ENCODE assay signal across 1 cellular context in the genomic region with DNA sequence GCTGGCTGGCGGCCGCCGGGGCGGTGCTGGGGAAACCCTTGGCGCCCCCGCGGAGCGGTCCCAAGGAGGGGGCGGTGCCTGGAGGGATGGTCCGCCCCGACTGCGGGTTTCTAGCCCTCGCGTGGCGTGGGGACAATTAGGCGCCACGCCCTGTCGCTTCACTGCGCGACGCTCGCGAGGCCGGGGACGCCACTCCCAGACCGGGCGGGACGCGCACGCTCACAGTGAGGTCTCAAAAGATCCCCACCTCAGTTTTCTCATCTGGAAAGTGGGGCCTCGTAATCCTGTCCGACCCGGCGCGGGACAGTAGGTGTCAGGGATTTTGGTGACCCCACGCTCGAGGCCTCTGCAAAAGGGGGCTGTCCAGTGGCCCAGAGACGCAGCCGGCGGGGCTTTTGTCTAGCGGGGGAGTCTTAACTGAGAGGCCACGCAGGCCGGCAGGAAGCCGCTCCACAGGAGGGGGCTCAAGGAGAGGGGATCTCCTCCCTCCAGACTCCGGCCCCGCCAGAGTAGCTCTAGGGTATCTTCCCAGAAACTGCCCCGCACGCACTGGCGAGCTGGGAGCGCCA.
TF ChIP-seq lines count a peak whose summit lies in the region.

No MANE protein-coding gene starts in this region.

TF ChIP-seq in SK-N-SH, 30 proteins besides CTCF, POLR2A, EP300 and RAD21 (continued from another document):
- TF ChIP-seq, protein P1, sequence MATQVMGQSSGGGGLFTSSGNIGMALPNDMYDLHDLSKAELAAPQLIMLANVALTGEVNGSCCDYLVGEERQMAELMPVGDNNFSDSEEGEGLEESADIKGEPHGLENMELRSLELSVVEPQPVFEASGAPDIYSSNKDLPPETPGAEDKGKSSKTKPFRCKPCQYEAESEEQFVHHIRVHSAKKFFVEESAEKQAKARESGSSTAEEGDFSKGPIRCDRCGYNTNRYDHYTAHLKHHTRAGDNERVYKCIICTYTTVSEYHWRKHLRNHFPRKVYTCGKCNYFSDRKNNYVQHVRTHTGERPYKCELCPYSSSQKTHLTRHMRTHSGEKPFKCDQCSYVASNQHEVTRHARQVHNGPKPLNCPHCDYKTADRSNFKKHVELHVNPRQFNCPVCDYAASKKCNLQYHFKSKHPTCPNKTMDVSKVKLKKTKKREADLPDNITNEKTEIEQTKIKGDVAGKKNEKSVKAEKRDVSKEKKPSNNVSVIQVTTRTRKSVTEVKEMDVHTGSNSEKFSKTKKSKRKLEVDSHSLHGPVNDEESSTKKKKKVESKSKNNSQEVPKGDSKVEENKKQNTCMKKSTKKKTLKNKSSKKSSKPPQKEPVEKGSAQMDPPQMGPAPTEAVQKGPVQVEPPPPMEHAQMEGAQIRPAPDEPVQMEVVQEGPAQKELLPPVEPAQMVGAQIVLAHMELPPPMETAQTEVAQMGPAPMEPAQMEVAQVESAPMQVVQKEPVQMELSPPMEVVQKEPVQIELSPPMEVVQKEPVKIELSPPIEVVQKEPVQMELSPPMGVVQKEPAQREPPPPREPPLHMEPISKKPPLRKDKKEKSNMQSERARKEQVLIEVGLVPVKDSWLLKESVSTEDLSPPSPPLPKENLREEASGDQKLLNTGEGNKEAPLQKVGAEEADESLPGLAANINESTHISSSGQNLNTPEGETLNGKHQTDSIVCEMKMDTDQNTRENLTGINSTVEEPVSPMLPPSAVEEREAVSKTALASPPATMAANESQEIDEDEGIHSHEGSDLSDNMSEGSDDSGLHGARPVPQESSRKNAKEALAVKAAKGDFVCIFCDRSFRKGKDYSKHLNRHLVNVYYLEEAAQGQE (IDR thresholded peaks at IDR 0.05; ENCODE audit: low read depth, low read length): no peak
- TF ChIP-seq GATA2 (CRISPR knock-in tag; IDR thresholded peaks at IDR 0.05): no peak
- TF ChIP-seq, protein P2, sequence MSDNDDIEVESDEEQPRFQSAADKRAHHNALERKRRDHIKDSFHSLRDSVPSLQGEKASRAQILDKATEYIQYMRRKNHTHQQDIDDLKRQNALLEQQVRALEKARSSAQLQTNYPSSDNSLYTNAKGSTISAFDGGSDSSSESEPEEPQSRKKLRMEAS (IDR thresholded peaks at IDR 0.05; ENCODE audit: low read depth): peak; percentile 40; the same call in 1 of the 2 replicates
- no peak for TF ChIP-seq ELF1 (IDR thresholded peaks at IDR 0.05)
TF ChIP-seq in SK-N-SH: peak in this region for 6.
